ENCODE assay signal across 8 cellular contexts in the genomic region with DNA sequence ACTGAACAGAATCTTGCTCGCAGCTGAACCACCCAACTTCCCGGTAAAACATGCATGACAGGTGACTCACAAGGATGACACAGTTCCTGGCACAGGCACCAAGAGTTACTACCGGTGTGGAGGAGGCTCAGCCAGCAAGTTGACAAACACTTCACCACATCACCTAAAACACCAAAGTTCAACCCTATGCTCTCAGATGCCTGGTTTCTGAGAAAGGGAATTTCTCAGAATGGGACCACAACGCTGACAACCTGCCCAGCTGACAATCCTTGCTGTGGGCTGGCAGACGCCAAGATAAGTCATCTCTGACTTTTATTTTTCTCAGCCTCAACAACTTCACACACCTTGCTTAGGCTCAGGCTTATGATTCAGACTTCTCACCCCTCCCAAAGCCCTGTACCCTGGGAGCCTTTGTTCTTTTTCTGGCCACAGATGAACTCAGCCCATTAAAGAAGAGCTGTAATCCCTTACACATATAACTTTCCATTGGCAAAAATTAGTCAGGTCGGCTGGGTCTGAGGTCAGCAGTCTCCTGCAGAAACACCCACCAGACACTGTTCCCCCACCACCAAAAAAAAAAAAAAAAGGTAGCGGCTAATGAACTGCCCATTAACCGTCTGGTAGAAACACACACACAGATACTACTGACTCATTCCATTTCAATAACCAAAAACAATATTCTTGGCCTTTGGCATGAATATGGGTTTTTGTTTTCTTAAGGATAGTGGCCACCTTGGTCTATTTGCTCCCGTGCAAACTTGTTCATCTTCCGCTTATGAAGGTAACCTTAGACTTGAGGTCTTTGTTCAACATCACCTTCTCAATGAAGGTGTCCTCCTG. TPM values are rescaled to one million over a fixed set of nuclear protein-coding genes. Genes with fewer than 3 reads are reported as not detected.
DNase-seq lines count a peak whose midpoint lies in the region; ATAC-seq, FAIRE-seq and TF ChIP-seq lines count a peak whose summit lies in the region.

No MANE protein-coding gene starts in this region.

- H3K27me3 ChIP-seq in GM23338 (ENCODE audit: insufficient read depth) (no peaks in the 10 kb centered on the region), astrocyte (ENCODE audit: insufficient read depth, low read length) (peaks cover 5% of the 10 kb centered on the region), pancreas (no peaks in the 10 kb centered on the region)

- H3K4me1 ChIP-seq in GM23338 (ENCODE audit: insufficient read depth) (no peaks in the 10 kb centered on the region), astrocyte (ENCODE audit: insufficient read depth, low read length) (peaks cover 22% of the 10 kb centered on the region), pancreas (no peaks in the 10 kb centered on the region)

- no peak overlapping the region for H3K4me2 ChIP-seq in GM23338
- H3K4me2 ChIP-seq in astrocyte (ENCODE audit: low read length) = peak overlapping the region; percentile 68

- WGBS in pancreas, 2 donors = 52% methylated on average over 10 of the region's 10 CpGs

- TF ChIP-seq CTCF in GM23338 (conservative IDR thresholded peaks at IDR 0.05; ENCODE audit: low read depth in 2 of 2) (no peak), astrocyte (IDR thresholded peaks at IDR 0.05; ENCODE audit: insufficient read depth, low read depth, low read length) (no peak), pancreas (IDR thresholded peaks at IDR 0.05) (no peak)

- H3K9me2 ChIP-seq in GM23338 (ENCODE audit: insufficient read depth) = no peaks in the 10 kb centered on the region

- no peak overlapping the region for H3K27ac ChIP-seq in GM23338 (ENCODE audit: low read depth)
- H3K27ac ChIP-seq in astrocyte (ENCODE audit: low read depth, low read length) = peak overlapping the region; percentile 78
- H3K27ac ChIP-seq in pancreas = peak overlapping the region in 1 of 4 donors; percentile 8

- intact Hi-C loops in pancreas (cut with DNase I) = no loop called here

- peaks cover 3% of the 10 kb centered on the region for H3K27me3 Mint-ChIP-seq in GM23338 (ENCODE audit: insufficient read depth, low read depth, poor library complexity)
- H3K27me3 Mint-ChIP-seq in T-helper 17 cell = no peaks in the 10 kb centered on the region
- no peaks in the 10 kb centered on the region for H3K27me3 Mint-ChIP-seq in astrocyte (ENCODE audit: low read depth, unreplicated experiment)

- H3K79me2 ChIP-seq in GM23338 (replicated peaks; ENCODE audit: insufficient read depth) (no peaks in the 10 kb centered on the region), astrocyte (ENCODE audit: insufficient read depth, low read length) (no peaks in the 10 kb centered on the region)

- H3K4me3 Mint-ChIP-seq in GM23338 (no peak overlapping the region), T-helper 17 cell (peak overlapping the region; percentile 67), astrocyte (ENCODE audit: unreplicated experiment) (peak overlapping the region; percentile 1)

- H3K9ac ChIP-seq in astrocyte (ENCODE audit: low read length) = peak overlapping the region; percentile 55

- no peak overlapping the region for H3K27ac Mint-ChIP-seq in GM23338
- peak overlapping the region; percentile 71 for H3K27ac Mint-ChIP-seq in T-helper 17 cell
- peak overlapping the region; percentile 5 for H3K27ac Mint-ChIP-seq in astrocyte (ENCODE audit: unreplicated experiment)

- FAIRE-seq in astrocyte (lab: Jason Lieb, UNC) (peak; percentile 82), pancreas (lab: Jason Lieb, UNC) (no peak)

- H3F3A ChIP-seq in GM23338 (replicated peaks; ENCODE audit: low read depth) = no peaks in the 10 kb centered on the region

- no peaks in the 10 kb centered on the region for H3K9me3 ChIP-seq in T-helper 17 cell (ENCODE audit: control insufficient read depth, low read length, poor library complexity, severe bottlenecking)
- H3K9me3 ChIP-seq in astrocyte (ENCODE audit: insufficient read depth, low read depth, low read length) = no peaks in the 10 kb centered on the region
- no peaks in the 10 kb centered on the region for H3K9me3 ChIP-seq in pancreas

- H3K4me3 ChIP-seq in GM23338 (no peak overlapping the region), astrocyte (ENCODE audit: insufficient read depth, low read depth, low read length) (peak overlapping the region; percentile 3), pancreas (no peak overlapping the region)

- H3K36me3 Mint-ChIP-seq in GM23338 (ENCODE audit: low read depth) (no peaks in the 10 kb centered on the region), T-helper 17 cell (ENCODE audit: low read depth) (no peaks in the 10 kb centered on the region), astrocyte (ENCODE audit: low read depth, unreplicated experiment) (no peaks in the 10 kb centered on the region)

- DNase-seq in GM23338 (ENCODE audit: low spot score) (peak; percentile 25), T-helper 17 cell (peak; percentile 23 to 61 (median 50)), astrocyte (ENCODE audit: low read depth) (peak; percentile 98), pancreas (peak in 1 of 6 donors; percentile 28), DMS153 treated with DMSO at 0.1 percent for 48 hours (lab: John Stamatoyannopoulos, UW; ENCODE audit: unreplicated experiment) (no peak), GF-D8 (lab: John Stamatoyannopoulos, UW) (no peak)

- H3K36me3 ChIP-seq in GM23338 (ENCODE audit: insufficient read depth) (no peaks in the 10 kb centered on the region), astrocyte (ENCODE audit: insufficient read depth, low read length) (no peaks in the 10 kb centered on the region), pancreas (no peaks in the 10 kb centered on the region)

- ATAC-seq in GM23338 (no peak), T-helper 17 cell (peak; percentile 91), pancreas (peak in 3 of 4 donors; percentile 44 to 80 (median 73)), GM18909 (IDR thresholded peaks at IDR 0.05; ENCODE audit: poor library complexity, unreplicated experiment) (no peak), HG03135 (IDR thresholded peaks at IDR 0.05; ENCODE audit: unreplicated experiment) (no peak)

- H3K9me3 Mint-ChIP-seq in GM23338 (no peaks in the 10 kb centered on the region; the same call in 2 of the 3 replicates), astrocyte (ENCODE audit: unreplicated experiment) (no peaks in the 10 kb centered on the region)

- no peaks in the 10 kb centered on the region; the same call in 1 of the 2 replicates for H4K20me1 ChIP-seq in GM23338 (replicated peaks; ENCODE audit: insufficient read depth)
- no peaks in the 10 kb centered on the region for H4K20me1 ChIP-seq in astrocyte (ENCODE audit: insufficient read depth, low read length)

- H2AFZ ChIP-seq in GM23338 = no peak overlapping the region
- H2AFZ ChIP-seq in astrocyte (ENCODE audit: low read depth, low read length) = no peak overlapping the region

- H3K4me1 Mint-ChIP-seq in GM23338 (no peaks in the 10 kb centered on the region), T-helper 17 cell (peaks cover 20% of the 10 kb centered on the region), astrocyte (ENCODE audit: low read depth, unreplicated experiment) (peaks cover 22% of the 10 kb centered on the region)

TF ChIP-seq in GM23338, 12 proteins besides CTCF, POLR2A, EP300 and RAD21 (continues in another document):
- TF ChIP-seq EZH2 (IDR thresholded peaks at IDR 0.05; ENCODE audit: low read depth, unreplicated experiment) (no peak), CREB1 (CRISPR knock-in tag; IDR thresholded peaks at IDR 0.05; ENCODE audit: low read depth) (no peak)

RNA-seq across cellular contexts. Expression of a gene that starts 10.8 kb away (rescaled TPM):
- total RNA-seq in GM23338 (2014; rRNA removed; shearing (Covaris generic)) = 15.8 and 20.0 TPM in 2 replicates
- polyA plus RNA-seq in GM23338 (2016; fragmentation: Nextera tagmentation; extraction: Ambion mirVana) = 18.4 and 18.5 TPM in 2 replicates
- 10 to 100 TPM; 54.2 to 68.7 TPM for total RNA-seq in T-helper 17 cell
- total RNA-seq in astrocyte = 17.0 and 17.8 TPM in 2 replicates
- 1 to 10 TPM; 1.7 to 7.7 (median 3.7) TPM for total RNA-seq in pancreas
- 1 to 10 TPM; 2.4 to 6.8 TPM for polyA plus RNA-seq in pancreas

Comparison
In these comparisons a context has a peak if more than half of its experiments do, and no peak if none do; other contexts are left out.
1. ATAC-seq: peak in T-helper 17 cell (single experiment) and pancreas (3 of 4); none in GM23338 (single experiment), GM18909 (single experiment) and HG03135 (single experiment).
2. DNase-seq: peak in GM23338 (single experiment), T-helper 17 cell (3 of 3) and astrocyte (single experiment); none in DMS153 treated with DMSO at 0.1 percent for 48 hours (single experiment) and GF-D8 (single experiment).